Comparison of ENCODE assay signal across 7 cellular contexts in the genomic region with DNA sequence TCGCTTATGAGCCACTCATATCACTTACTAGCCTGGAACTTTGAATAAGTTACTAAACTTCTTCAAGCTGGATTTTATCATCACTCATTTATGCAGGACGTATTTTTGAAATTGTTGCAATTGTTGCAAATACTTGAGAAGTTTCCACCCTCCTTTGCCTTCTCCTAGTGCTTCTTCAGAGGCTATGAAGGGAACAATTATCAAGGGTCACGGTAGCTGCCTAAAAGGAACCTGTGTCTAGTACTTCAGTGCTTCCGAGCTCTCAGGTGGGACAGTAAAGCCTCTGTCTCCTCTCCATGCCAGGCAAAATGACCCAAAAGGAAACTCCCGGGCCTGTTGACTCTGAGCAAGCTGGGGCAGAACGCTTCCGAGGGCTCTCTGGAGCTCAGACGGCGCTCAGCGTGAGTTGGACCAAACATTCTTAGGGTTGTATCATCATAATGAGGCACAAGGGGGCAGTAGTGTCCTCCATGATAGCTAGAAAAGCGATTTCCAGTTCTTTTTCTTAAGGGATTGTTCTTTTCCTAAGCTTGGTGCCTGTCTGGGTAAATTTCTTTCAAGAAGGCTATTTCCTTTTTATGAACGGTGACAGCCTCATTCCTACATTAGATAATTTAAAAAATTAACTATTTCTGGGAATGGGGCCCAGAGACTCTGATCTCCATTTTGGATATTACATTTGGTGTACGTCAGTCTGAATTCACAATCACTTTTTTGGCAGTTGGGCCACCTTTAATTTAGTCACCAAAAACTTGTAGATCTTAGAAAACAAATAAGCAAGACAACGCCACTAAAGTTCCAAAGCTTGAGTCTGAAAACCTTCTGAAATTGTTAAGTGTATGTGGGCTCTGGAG.
DNase-seq lines count a peak whose midpoint lies in the region; ATAC-seq and TF ChIP-seq lines count a peak whose summit lies in the region.

No MANE protein-coding gene starts in this region.

- no peaks in the 10 kb centered on the region; the same call in 2 of the 3 replicates for H3K4me1 Mint-ChIP-seq in GM23338

- H3K4me1 ChIP-seq in GM23338 (ENCODE audit: insufficient read depth) (no peaks in the 10 kb centered on the region), SJCRH30 (no peaks in the 10 kb centered on the region), liver (ENCODE audit: control insufficient read depth in 4 of 4, insufficient read depth in 4 of 4, low read length in 3 of 4) (peaks cover 0 to 3% (median 0%) of the 10 kb centered on the region in 4 donors)

- TF ChIP-seq RAD21 in liver (IDR thresholded peaks at IDR 0.05), result peak; percentile 70 to 81

- no peak overlapping the region for H3K4me2 ChIP-seq in GM23338

- DNase-seq in GM10248 (ENCODE audit: extremely low spot score) (peak; percentile 41), GM23338 (ENCODE audit: low spot score) (peak; percentile 92), M059J (ENCODE audit: low read depth) (peak; percentile 65), SJCRH30 (peak; percentile 43 to 84), coronary artery (ENCODE audit: low spot score) (no peak), substantia nigra (lab: John Stamatoyannopoulos, UW) (peak in 36 of 49 donors; percentile 0 to 50 (median 10))

- H3K4me3 ChIP-seq in GM23338 (no peak overlapping the region), SJCRH30 (no peak overlapping the region), coronary artery (no peak overlapping the region), liver (ENCODE audit: low read depth in 1 of 3, low read length in 3 of 3) (no peak overlapping the region)

- H3K36me3 ChIP-seq in GM23338 (ENCODE audit: insufficient read depth) (no peaks in the 10 kb centered on the region), SJCRH30 (no peaks in the 10 kb centered on the region), liver (ENCODE audit: control insufficient read depth in 4 of 4, insufficient read depth in 3 of 4, low read depth in 1 of 4, low read length in 3 of 4) (no peaks in the 10 kb centered on the region)

- 29% methylated on average over 14 of the region's 14 CpGs for WGBS in liver

- H3K9me2 ChIP-seq in GM23338 (ENCODE audit: insufficient read depth), result no peaks in the 10 kb centered on the region

- POLR2A ChIA-PET in GM10248 (lab: Yijun Ruan, JAX), result no interaction called here

- H3K9me3 Mint-ChIP-seq in GM23338, result no peaks in the 10 kb centered on the region

- peaks cover 2% of the 10 kb centered on the region for H3K27me3 Mint-ChIP-seq in GM23338 (ENCODE audit: insufficient read depth, low read depth, poor library complexity)

- no peak overlapping the region for H3K27ac Mint-ChIP-seq in GM23338

- no peaks in the 10 kb centered on the region for H3F3A ChIP-seq in GM23338 (replicated peaks; ENCODE audit: low read depth)

- TF ChIP-seq CTCF in GM10248 (IDR thresholded peaks at IDR 0.05; ENCODE audit: control extremely low read depth, extremely low read depth, low read depth, missing control alignments), result peak; percentile 64
- TF ChIP-seq CTCF in GM23338 (conservative IDR thresholded peaks at IDR 0.05; ENCODE audit: low read depth in 2 of 2), result peak; percentile 79 to 83
- peak; percentile 51 for TF ChIP-seq CTCF in coronary artery (IDR thresholded peaks at IDR 0.05)
- TF ChIP-seq CTCF in liver (IDR thresholded peaks at IDR 0.05; ENCODE audit: low read depth, low read length, missing input control), result peak; percentile 56

- H3K36me3 Mint-ChIP-seq in GM23338 (ENCODE audit: low read depth), result no peaks in the 10 kb centered on the region

- H3K79me2 ChIP-seq in GM23338 (replicated peaks; ENCODE audit: insufficient read depth), result no peaks in the 10 kb centered on the region

- 0 out of 2 replicates have a peak overlapping the region, but pooled peaks have one; percentile 41 for H2AFZ ChIP-seq in GM23338

- peak; percentile 98 for ATAC-seq in GM23338

- no peaks in the 10 kb centered on the region for H4K20me1 ChIP-seq in GM23338 (replicated peaks; ENCODE audit: insufficient read depth)

- no peak overlapping the region for H3K4me3 Mint-ChIP-seq in GM23338

- H3K9ac ChIP-seq in liver (ENCODE audit: low read depth in 1 of 2, low read length in 2 of 2), result no peak overlapping the region

- H3K9me3 ChIP-seq in SJCRH30 (replicated peaks) (no peaks in the 10 kb centered on the region), liver (ENCODE audit: control insufficient read depth in 4 of 4, low read length in 3 of 4) (no peaks in the 10 kb centered on the region)

- H3K27me3 ChIP-seq in GM23338 (ENCODE audit: insufficient read depth) (no peaks in the 10 kb centered on the region), SJCRH30 (no peaks in the 10 kb centered on the region), liver (ENCODE audit: control insufficient read depth in 4 of 4, insufficient read depth in 4 of 4, low read length in 3 of 4) (peaks cover 0 to 4% (median 0%) of the 10 kb centered on the region in 4 donors)

- no peak overlapping the region for H3K27ac ChIP-seq in GM23338 (ENCODE audit: low read depth)
- no peak overlapping the region for H3K27ac ChIP-seq in SJCRH30
- no peak overlapping the region for H3K27ac ChIP-seq in coronary artery
- H3K27ac ChIP-seq in liver (ENCODE audit: low read depth in 1 of 2, low read length in 2 of 2), result no peak overlapping the region
- H3K27ac ChIP-seq in substantia nigra (ENCODE audit: low read depth, low read length, poor library complexity, severe bottlenecking), result no peak overlapping the region

- CTCF ChIA-PET in GM10248 (lab: Yijun Ruan, JAX), result interaction anchor here (0.7 to 5.8 kb wide), 29 partner anchors 7 to 1006 kb away, joined by 3 to 57 read pairs (median 4); no protein-coding TSS in a partner anchor

TF ChIP-seq in GM23338, 12 proteins besides CTCF, POLR2A, EP300 and RAD21:
- TF ChIP-seq STAT1 (IDR thresholded peaks at IDR 0.05; ENCODE audit: unreplicated experiment) (no peak), EZH2 (IDR thresholded peaks at IDR 0.05; ENCODE audit: low read depth, unreplicated experiment) (no peak), POLR2AphosphoS5 (IDR thresholded peaks at IDR 0.05; ENCODE audit: low read depth) (no peak), ZNF331 (CRISPR knock-in tag; IDR thresholded peaks at IDR 0.05; ENCODE audit: low read depth) (no peak)

TF ChIP-seq in liver, 16 proteins besides CTCF, POLR2A, EP300 and RAD21:
- TF ChIP-seq HNF4G (IDR thresholded peaks at IDR 0.05), result no peak
- TF ChIP-seq NR2F2 (IDR thresholded peaks at IDR 0.05), result no peak
- TF ChIP-seq HNF4A (conservative IDR thresholded peaks at IDR 0.05), result no peak
- no peak for TF ChIP-seq SP1 (IDR thresholded peaks at IDR 0.05)
- TF ChIP-seq FOXA2 (IDR thresholded peaks at IDR 0.05), result no peak
- TF ChIP-seq, protein P1, sequence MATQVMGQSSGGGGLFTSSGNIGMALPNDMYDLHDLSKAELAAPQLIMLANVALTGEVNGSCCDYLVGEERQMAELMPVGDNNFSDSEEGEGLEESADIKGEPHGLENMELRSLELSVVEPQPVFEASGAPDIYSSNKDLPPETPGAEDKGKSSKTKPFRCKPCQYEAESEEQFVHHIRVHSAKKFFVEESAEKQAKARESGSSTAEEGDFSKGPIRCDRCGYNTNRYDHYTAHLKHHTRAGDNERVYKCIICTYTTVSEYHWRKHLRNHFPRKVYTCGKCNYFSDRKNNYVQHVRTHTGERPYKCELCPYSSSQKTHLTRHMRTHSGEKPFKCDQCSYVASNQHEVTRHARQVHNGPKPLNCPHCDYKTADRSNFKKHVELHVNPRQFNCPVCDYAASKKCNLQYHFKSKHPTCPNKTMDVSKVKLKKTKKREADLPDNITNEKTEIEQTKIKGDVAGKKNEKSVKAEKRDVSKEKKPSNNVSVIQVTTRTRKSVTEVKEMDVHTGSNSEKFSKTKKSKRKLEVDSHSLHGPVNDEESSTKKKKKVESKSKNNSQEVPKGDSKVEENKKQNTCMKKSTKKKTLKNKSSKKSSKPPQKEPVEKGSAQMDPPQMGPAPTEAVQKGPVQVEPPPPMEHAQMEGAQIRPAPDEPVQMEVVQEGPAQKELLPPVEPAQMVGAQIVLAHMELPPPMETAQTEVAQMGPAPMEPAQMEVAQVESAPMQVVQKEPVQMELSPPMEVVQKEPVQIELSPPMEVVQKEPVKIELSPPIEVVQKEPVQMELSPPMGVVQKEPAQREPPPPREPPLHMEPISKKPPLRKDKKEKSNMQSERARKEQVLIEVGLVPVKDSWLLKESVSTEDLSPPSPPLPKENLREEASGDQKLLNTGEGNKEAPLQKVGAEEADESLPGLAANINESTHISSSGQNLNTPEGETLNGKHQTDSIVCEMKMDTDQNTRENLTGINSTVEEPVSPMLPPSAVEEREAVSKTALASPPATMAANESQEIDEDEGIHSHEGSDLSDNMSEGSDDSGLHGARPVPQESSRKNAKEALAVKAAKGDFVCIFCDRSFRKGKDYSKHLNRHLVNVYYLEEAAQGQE (IDR thresholded peaks at IDR 0.05), result no peak
- TF ChIP-seq JUND (IDR thresholded peaks at IDR 0.05), result no peak
- no peak for TF ChIP-seq EGR1 (IDR thresholded peaks at IDR 0.05; ENCODE audit: low read depth in 2 of 2)
- no peak for TF ChIP-seq FOXA1 (IDR thresholded peaks at IDR 0.05)
- no peak for TF ChIP-seq TAF1 (conservative IDR thresholded peaks at IDR 0.05)
- TF ChIP-seq, protein P2, sequence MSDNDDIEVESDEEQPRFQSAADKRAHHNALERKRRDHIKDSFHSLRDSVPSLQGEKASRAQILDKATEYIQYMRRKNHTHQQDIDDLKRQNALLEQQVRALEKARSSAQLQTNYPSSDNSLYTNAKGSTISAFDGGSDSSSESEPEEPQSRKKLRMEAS (IDR thresholded peaks at IDR 0.05), result no peak
- TF ChIP-seq, protein P3, sequence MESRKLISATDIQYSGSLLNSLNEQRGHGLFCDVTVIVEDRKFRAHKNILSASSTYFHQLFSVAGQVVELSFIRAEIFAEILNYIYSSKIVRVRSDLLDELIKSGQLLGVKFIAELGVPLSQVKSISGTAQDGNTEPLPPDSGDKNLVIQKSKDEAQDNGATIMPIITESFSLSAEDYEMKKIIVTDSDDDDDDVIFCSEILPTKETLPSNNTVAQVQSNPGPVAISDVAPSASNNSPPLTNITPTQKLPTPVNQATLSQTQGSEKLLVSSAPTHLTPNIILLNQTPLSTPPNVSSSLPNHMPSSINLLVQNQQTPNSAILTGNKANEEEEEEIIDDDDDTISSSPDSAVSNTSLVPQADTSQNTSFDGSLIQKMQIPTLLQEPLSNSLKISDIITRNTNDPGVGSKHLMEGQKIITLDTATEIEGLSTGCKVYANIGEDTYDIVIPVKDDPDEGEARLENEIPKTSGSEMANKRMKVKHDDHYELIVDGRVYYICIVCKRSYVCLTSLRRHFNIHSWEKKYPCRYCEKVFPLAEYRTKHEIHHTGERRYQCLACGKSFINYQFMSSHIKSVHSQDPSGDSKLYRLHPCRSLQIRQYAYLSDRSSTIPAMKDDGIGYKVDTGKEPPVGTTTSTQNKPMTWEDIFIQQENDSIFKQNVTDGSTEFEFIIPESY (IDR thresholded peaks at IDR 0.05), result no peak
- no peak for TF ChIP-seq YY1 (IDR thresholded peaks at IDR 0.05)
- no peak for TF ChIP-seq GABPA (IDR thresholded peaks at IDR 0.05 in 1 of 2, conservative IDR thresholded peaks at IDR 0.05 in 1 of 2)
- TF ChIP-seq, protein P4, sequence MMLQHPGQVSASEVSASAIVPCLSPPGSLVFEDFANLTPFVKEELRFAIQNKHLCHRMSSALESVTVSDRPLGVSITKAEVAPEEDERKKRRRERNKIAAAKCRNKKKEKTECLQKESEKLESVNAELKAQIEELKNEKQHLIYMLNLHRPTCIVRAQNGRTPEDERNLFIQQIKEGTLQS (IDR thresholded peaks at IDR 0.05), result no peak
- no peak for TF ChIP-seq RXRA (IDR thresholded peaks at IDR 0.05)
TF ChIP-seq in liver: peak in this region for 0.
